In the genomic region with DNA sequence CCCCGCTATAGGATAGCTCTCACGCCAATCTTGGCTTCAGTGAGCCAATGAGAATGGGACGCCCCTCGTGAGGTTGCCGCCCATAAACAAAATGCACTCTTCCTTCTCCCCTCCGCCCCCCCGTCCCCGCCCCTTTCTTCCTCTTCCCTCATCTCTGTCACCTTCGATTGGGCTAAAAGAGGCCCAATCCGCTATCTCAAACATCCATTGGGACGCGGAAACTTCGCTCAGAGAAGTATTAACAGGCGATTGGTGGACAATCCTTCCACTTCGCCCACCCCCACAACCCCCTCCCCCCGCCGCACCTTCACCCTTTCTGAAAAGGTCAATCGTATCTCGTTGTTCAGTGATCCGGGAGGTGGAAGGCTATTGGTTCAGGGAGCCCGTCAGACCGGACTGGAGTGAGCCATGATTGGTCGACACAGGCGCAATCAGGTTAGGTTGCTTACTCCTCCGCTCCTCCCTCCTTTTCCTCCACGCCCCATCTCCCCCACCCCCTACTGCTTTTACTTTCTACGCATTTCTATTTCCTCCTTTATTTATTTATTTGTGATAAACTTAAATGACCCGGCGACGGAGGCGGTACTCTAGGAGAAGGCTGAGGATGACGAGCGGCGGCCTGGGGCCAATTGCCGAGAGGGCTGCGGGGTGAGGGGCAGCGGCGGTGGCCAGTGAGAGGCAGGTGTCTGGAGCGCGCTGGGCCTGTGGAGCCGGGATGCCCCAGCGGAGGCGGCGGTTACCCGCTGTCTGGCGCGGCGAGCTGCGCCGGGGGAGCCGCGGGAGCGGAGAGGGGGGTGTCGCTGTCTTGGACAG, we compare ENCODE assay signal across 1 cellular context.
TF ChIP-seq lines count a peak whose summit lies in the region.

No MANE protein-coding gene starts in this region.

TF ChIP-seq in GM12878, 131 proteins besides CTCF, POLR2A, EP300 and RAD21 (continued from another document and continues in another):
- TF ChIP-seq, protein P1, sequence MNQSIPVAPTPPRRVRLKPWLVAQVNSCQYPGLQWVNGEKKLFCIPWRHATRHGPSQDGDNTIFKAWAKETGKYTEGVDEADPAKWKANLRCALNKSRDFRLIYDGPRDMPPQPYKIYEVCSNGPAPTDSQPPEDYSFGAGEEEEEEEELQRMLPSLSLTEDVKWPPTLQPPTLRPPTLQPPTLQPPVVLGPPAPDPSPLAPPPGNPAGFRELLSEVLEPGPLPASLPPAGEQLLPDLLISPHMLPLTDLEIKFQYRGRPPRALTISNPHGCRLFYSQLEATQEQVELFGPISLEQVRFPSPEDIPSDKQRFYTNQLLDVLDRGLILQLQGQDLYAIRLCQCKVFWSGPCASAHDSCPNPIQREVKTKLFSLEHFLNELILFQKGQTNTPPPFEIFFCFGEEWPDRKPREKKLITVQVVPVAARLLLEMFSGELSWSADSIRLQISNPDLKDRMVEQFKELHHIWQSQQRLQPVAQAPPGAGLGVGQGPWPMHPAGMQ (IDR thresholded peaks at IDR 0.05; ENCODE audit: borderline replicate concordance): no peak
- TF ChIP-seq RUNX3 (IDR thresholded peaks at IDR 0.05; ENCODE audit: low read length): peak; percentile 57
- no peak for TF ChIP-seq ESRRA (IDR thresholded peaks at IDR 0.05; ENCODE audit: low read length)
- TF ChIP-seq, protein P2, sequence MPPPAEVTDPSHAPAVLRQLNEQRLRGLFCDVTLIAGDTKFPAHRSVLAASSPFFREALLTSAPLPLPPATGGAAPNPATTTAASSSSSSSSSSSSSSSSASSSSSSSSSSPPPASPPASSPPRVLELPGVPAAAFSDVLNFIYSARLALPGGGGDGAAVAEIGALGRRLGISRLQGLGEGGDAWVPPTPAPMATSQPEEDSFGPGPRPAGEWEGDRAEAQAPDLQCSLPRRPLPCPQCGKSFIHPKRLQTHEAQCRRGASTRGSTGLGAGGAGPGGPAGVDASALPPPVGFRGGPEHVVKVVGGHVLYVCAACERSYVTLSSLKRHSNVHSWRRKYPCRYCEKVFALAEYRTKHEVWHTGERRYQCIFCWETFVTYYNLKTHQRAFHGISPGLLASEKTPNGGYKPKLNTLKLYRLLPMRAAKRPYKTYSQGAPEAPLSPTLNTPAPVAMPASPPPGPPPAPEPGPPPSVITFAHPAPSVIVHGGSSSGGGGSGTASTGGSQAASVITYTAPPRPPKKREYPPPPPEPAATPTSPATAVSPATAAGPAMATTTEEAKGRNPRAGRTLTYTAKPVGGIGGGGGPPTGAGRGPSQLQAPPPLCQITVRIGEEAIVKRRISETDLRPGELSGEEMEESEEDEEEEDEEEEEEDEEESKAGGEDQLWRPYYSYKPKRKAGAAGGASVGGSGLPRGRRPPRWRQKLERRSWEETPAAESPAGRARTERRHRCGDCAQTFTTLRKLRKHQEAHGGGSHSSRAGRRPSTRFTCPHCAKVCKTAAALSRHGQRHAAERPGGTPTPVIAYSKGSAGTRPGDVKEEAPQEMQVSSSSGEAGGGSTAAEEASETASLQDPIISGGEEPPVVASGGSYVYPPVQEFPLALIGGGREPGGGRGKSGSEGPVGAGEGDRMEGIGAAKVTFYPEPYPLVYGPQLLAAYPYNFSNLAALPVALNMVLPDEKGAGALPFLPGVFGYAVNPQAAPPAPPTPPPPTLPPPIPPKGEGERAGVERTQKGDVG (CRISPR knock-in tag; IDR thresholded peaks at IDR 0.05): no peak
- TF ChIP-seq, protein P3, sequence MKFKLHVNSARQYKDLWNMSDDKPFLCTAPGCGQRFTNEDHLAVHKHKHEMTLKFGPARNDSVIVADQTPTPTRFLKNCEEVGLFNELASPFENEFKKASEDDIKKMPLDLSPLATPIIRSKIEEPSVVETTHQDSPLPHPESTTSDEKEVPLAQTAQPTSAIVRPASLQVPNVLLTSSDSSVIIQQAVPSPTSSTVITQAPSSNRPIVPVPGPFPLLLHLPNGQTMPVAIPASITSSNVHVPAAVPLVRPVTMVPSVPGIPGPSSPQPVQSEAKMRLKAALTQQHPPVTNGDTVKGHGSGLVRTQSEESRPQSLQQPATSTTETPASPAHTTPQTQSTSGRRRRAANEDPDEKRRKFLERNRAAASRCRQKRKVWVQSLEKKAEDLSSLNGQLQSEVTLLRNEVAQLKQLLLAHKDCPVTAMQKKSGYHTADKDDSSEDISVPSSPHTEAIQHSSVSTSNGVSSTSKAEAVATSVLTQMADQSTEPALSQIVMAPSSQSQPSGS (IDR thresholded peaks at IDR 0.05; ENCODE audit: low read length): no peak; the same call in 1 of the 2 replicates
- TF ChIP-seq YY1 (IDR thresholded peaks at IDR 0.05; ENCODE audit: low read depth, low read length): no peak
- peak; percentile 41; the same call in 1 of the 2 replicates for TF ChIP-seq EED (IDR thresholded peaks at IDR 0.05; ENCODE audit: low read depth)
- TF ChIP-seq, protein P4, sequence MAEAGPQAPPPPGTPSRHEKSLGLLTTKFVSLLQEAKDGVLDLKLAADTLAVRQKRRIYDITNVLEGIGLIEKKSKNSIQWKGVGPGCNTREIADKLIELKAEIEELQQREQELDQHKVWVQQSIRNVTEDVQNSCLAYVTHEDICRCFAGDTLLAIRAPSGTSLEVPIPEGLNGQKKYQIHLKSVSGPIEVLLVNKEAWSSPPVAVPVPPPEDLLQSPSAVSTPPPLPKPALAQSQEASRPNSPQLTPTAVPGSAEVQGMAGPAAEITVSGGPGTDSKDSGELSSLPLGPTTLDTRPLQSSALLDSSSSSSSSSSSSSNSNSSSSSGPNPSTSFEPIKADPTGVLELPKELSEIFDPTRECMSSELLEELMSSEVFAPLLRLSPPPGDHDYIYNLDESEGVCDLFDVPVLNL (IDR thresholded peaks at IDR 0.05; ENCODE audit: low read depth, low read length): 0 out of 2 replicates have a peak, but pooled peaks have one; percentile 41
- TF ChIP-seq SMC3 (IDR thresholded peaks at IDR 0.05; ENCODE audit: borderline replicate concordance, low read length): no peak
- TF ChIP-seq MXI1 (IDR thresholded peaks at IDR 0.05; ENCODE audit: low read depth, low read length): no peak
- TF ChIP-seq EGR1 (IDR thresholded peaks at IDR 0.05; ENCODE audit: borderline replicate concordance in 1 of 2, low read depth in 2 of 2, low read length in 2 of 2): no peak
- TF ChIP-seq, protein P5, sequence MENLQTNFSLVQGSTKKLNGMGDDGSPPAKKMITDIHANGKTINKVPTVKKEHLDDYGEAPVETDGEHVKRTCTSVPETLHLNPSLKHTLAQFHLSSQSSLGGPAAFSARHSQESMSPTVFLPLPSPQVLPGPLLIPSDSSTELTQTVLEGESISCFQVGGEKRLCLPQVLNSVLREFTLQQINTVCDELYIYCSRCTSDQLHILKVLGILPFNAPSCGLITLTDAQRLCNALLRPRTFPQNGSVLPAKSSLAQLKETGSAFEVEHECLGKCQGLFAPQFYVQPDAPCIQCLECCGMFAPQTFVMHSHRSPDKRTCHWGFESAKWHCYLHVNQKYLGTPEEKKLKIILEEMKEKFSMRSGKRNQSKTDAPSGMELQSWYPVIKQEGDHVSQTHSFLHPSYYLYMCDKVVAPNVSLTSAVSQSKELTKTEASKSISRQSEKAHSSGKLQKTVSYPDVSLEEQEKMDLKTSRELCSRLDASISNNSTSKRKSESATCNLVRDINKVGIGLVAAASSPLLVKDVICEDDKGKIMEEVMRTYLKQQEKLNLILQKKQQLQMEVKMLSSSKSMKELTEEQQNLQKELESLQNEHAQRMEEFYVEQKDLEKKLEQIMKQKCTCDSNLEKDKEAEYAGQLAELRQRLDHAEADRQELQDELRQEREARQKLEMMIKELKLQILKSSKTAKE (IDR thresholded peaks at IDR 0.05; ENCODE audit: low read depth, poor library complexity, severe bottlenecking): peak; percentile 85
- TF ChIP-seq SREBF1 (IDR thresholded peaks at IDR 0.05; ENCODE audit: low read length): no peak
- TF ChIP-seq, protein P6, sequence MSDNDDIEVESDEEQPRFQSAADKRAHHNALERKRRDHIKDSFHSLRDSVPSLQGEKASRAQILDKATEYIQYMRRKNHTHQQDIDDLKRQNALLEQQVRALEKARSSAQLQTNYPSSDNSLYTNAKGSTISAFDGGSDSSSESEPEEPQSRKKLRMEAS (IDR thresholded peaks at IDR 0.05; ENCODE audit: low read depth, low read length): no peak
- TF ChIP-seq, protein P7, sequence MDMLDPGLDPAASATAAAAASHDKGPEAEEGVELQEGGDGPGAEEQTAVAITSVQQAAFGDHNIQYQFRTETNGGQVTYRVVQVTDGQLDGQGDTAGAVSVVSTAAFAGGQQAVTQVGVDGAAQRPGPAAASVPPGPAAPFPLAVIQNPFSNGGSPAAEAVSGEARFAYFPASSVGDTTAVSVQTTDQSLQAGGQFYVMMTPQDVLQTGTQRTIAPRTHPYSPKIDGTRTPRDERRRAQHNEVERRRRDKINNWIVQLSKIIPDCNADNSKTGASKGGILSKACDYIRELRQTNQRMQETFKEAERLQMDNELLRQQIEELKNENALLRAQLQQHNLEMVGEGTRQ (IDR thresholded peaks at IDR 0.05; ENCODE audit: borderline replicate concordance, low read depth, low read length): no peak
- TF ChIP-seq FOS (IDR thresholded peaks at IDR 0.05; ENCODE audit: borderline replicate concordance, extremely low read depth, insufficient read length): peak; percentile 82
- TF ChIP-seq MTA2 (IDR thresholded peaks at IDR 0.05; ENCODE audit: low read depth): no peak
- TF ChIP-seq, protein P8, sequence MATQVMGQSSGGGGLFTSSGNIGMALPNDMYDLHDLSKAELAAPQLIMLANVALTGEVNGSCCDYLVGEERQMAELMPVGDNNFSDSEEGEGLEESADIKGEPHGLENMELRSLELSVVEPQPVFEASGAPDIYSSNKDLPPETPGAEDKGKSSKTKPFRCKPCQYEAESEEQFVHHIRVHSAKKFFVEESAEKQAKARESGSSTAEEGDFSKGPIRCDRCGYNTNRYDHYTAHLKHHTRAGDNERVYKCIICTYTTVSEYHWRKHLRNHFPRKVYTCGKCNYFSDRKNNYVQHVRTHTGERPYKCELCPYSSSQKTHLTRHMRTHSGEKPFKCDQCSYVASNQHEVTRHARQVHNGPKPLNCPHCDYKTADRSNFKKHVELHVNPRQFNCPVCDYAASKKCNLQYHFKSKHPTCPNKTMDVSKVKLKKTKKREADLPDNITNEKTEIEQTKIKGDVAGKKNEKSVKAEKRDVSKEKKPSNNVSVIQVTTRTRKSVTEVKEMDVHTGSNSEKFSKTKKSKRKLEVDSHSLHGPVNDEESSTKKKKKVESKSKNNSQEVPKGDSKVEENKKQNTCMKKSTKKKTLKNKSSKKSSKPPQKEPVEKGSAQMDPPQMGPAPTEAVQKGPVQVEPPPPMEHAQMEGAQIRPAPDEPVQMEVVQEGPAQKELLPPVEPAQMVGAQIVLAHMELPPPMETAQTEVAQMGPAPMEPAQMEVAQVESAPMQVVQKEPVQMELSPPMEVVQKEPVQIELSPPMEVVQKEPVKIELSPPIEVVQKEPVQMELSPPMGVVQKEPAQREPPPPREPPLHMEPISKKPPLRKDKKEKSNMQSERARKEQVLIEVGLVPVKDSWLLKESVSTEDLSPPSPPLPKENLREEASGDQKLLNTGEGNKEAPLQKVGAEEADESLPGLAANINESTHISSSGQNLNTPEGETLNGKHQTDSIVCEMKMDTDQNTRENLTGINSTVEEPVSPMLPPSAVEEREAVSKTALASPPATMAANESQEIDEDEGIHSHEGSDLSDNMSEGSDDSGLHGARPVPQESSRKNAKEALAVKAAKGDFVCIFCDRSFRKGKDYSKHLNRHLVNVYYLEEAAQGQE (IDR thresholded peaks at IDR 0.05; ENCODE audit: low read depth, low read length): no peak
- 0 out of 2 replicates have a peak, but pooled peaks have one; percentile 20 for TF ChIP-seq SREBF2 (IDR thresholded peaks at IDR 0.05; ENCODE audit: low read length)
- no peak for TF ChIP-seq JUNB (IDR thresholded peaks at IDR 0.05)
- TF ChIP-seq NFYA (IDR thresholded peaks at IDR 0.05; ENCODE audit: borderline replicate concordance, low read depth, low read length): peak; percentile 52
- TF ChIP-seq, protein P9, sequence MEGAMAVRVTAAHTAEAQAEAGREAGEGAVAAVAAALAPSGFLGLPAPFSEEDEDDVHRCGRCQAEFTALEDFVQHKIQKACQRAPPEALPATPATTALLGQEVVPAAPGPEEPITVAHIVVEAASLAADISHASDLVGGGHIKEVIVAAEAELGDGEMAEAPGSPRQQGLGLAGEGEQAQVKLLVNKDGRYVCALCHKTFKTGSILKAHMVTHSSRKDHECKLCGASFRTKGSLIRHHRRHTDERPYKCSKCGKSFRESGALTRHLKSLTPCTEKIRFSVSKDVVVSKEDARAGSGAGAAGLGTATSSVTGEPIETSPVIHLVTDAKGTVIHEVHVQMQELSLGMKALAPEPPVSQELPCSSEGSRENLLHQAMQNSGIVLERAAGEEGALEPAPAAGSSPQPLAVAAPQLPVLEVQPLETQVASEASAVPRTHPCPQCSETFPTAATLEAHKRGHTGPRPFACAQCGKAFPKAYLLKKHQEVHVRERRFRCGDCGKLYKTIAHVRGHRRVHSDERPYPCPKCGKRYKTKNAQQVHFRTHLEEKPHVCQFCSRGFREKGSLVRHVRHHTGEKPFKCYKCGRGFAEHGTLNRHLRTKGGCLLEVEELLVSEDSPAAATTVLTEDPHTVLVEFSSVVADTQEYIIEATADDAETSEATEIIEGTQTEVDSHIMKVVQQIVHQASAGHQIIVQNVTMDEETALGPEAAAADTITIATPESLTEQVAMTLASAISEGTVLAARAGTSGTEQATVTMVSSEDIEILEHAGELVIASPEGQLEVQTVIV (IDR thresholded peaks at IDR 0.05; ENCODE audit: borderline replicate concordance, partially characterized antibody): no peak
- no peak for TF ChIP-seq STAT1 (conservative IDR thresholded peaks at IDR 0.05)
- no peak for TF ChIP-seq ZZZ3 (IDR thresholded peaks at IDR 0.05; ENCODE audit: control insufficient read depth, insufficient read length, low read depth)
- no peak for TF ChIP-seq SMARCA5 (IDR thresholded peaks at IDR 0.05)
- TF ChIP-seq, protein P10, sequence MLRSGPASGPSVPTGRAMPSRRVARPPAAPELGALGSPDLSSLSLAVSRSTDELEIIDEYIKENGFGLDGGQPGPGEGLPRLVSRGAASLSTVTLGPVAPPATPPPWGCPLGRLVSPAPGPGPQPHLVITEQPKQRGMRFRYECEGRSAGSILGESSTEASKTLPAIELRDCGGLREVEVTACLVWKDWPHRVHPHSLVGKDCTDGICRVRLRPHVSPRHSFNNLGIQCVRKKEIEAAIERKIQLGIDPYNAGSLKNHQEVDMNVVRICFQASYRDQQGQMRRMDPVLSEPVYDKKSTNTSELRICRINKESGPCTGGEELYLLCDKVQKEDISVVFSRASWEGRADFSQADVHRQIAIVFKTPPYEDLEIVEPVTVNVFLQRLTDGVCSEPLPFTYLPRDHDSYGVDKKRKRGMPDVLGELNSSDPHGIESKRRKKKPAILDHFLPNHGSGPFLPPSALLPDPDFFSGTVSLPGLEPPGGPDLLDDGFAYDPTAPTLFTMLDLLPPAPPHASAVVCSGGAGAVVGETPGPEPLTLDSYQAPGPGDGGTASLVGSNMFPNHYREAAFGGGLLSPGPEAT (IDR thresholded peaks at IDR 0.05; ENCODE audit: low read depth): peak; percentile 65
- TF ChIP-seq TAF1 (IDR thresholded peaks at IDR 0.05; ENCODE audit: borderline replicate concordance, low read depth, low read length): peak; percentile 54; the same call in 1 of the 2 replicates
- no peak for TF ChIP-seq CBX3 (IDR thresholded peaks at IDR 0.05; ENCODE audit: borderline replicate concordance, low read depth)
- 0 out of 2 replicates have a peak, but pooled peaks have one; percentile 30 for TF ChIP-seq SMAD5 (IDR thresholded peaks at IDR 0.05; ENCODE audit: low read depth)
- no peak for TF ChIP-seq KDM1A (IDR thresholded peaks at IDR 0.05; ENCODE audit: borderline replicate concordance)
- peak; percentile 93 for TF ChIP-seq DPF2 (IDR thresholded peaks at IDR 0.05)
- no peak for TF ChIP-seq SIX5 (IDR thresholded peaks at IDR 0.05; ENCODE audit: low read depth, low read length, severe bottlenecking)
